Comparison of ENCODE assay signal across 35 cellular contexts in genomic region chr1:227210604-227211003, GRCh38.
"Had no signal": no experiment of that assay in that cellular context is flagged by ENCODE, and none has a peak within 500 bp of the region (broad histone marks: within the 10 kb centered on the region; RNA-seq: fewer than 3 reads in every experiment).

No MANE protein-coding gene starts in this region.

- H3K9ac ChIP-seq: KMS-11 had no signal

- H3K27ac ChIP-seq: KMS-11 had no signal

- H3K27me3 ChIP-seq: MG63 had no signal

- H3K4me3 ChIP-seq: MG63 had no signal

- H3K4me2 ChIP-seq: KMS-11 had no signal

- DNase-seq: Karpas-422, Kasumi-1, KG1, MG63, MM.1S, MV-4-11, NCI-H1048, NCI-H1092, NCI-H1092 treated with DMSO at 0.1 percent for 48 hours, NCI-H1105, NCI-H1105 treated with DMSO at 0.1 percent for 48 hours, NCI-H1417, NCI-H1417 treated with DMSO at 0.1 percent for 48 hours, NCI-H1436, NCI-H1436 treated with DMSO at 0.1 percent for 48 hours, NCI-H146, NCI-H1694, NCI-H1694 treated with DMSO at 0.1 percent for 48 hours, NCI-H187, NCI-H187 treated with DMSO at 0.1 percent for 48 hours, NCI-H1930, NCI-H2029, NCI-H2029 treated with DMSO at 0.1 percent for 48 hours, NCI-H2081, NCI-H2081 treated with DMSO at 0.1 percent for 48 hours, NCI-H2107, NCI-H2171, NCI-H2171 treated with DMSO at 0.1 percent for 48 hours, NCI-H2227 treated with DMSO at 0.1 percent for 48 hours, NCI-H226, NCI-H345, NCI-H446, NCI-H446 treated with DMSO at 0.1 percent for 48 hours, NCI-H510A had no signal
